ENCODE assay signal across 37 cellular contexts in the genomic region with DNA sequence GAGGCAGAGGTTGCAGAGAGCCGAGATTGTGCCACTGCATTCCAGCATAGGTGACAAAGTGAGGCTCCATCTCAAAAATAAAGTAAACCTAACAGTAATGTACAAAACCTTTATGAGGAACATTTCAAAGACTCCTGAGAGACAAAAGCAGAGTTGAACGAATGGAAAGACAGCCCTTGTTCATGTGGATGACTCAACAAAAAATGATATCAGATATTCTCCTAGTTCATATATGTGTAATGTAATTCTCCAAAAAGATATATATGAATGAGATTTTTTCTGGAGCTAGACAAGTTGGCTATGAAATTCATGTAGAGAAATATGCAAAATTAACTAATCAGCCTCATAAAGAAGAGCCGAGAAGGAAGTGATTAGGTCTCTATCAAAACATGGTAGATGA.
"Had no signal": no experiment of that assay in that cellular context is flagged by ENCODE, and none has a peak within 500 bp of the region (broad histone marks: within the 10 kb centered on the region; RNA-seq: fewer than 3 reads in every experiment).

No MANE protein-coding gene starts in this region.

- DNase-seq: activated CD4-positive, alpha-beta memory T cell treated with anti-CD3 and anti-CD28 coated beads for 36 hours; activated CD4-positive, alpha-beta T cell treated with anti-CD3 and anti-CD28 coated beads for 36 hours; activated CD4-positive, alpha-beta T cell treated with anti-CD3 and anti-CD28 coated beads, Interleukin-2, amount 50 U/mL, for 1 hour; activated CD8-positive, alpha-beta memory T cell treated with anti-CD3 and anti-CD28 coated beads, Interleukin-2, amount 50 U/mL, for 4 hours; activated effector memory CD4-positive, alpha-beta T cell treated with Interleukin-2 at 50 U/mL for 16 hours; activated naive CD4-positive, alpha-beta T cell treated with anti-CD3 and anti-CD28 coated beads, Interleukin-2, amount 10 ng/mL, durations not matched to agents 7 days and 5 days; activated naive CD8-positive, alpha-beta T cell treated with anti-CD3 and anti-CD28 coated beads, Interleukin-2, amount 50 U/mL, for 24 hours; activated T-cell treated with anti-CD3 and anti-CD28 coated beads for 4 hours; activated T-cell treated with anti-CD3 and anti-CD28 coated beads, Interleukin-2, amount 50 U/mL, for 4 hours; anterior cingulate cortex; brain microvascular endothelial cell; central memory CD4-positive, alpha-beta T cell; Kasumi-1; MG63; NCI-H1048; NCI-H1105 treated with DMSO at 0.1 percent for 48 hours; NCI-H1436; NCI-H1694; NCI-H1930; NCI-H2081 treated with DMSO at 0.1 percent for 48 hours; NCI-H226; NCI-H446 treated with DMSO at 0.1 percent for 48 hours; NCI-H524; NCI-H69; NCI-H82; PC-3; Peyer's patch; RPMI8226; SHP77 treated with DMSO at 0.1 percent for 48 hours; SK-N-SH; T-helper 2 cell; T-helper 9 cell had no signal

- H3K4me3 ChIP-seq: MG63, Peyer's patch, SJSA1 had no signal

- H3K9me3 ChIP-seq: MG63, Peyer's patch, SJSA1, SK-N-SH had no signal

- ATAC-seq: activated CD4-positive, alpha-beta T cell treated with anti-CD3 and anti-CD28 coated beads for 36 hours; activated CD4-positive, CD25-positive, alpha-beta regulatory T cell treated with anti-CD3 and anti-CD28 coated beads, Interleukin-2, amount 50 U/mL, for 24 hours; activated naive CD8-positive, alpha-beta T cell treated with anti-CD3 and anti-CD28 coated beads, Interleukin-2, amount 50 U/mL, for 24 hours; activated T-cell treated with anti-CD3 and anti-CD28 coated beads, Interleukin-2, amount 50 U/mL, for 4 hours; PC-3; WTC11 had no signal

- H3K4me2 ChIP-seq: SK-N-SH had no signal

- H3K36me3 ChIP-seq: brain microvascular endothelial cell, MG63, Peyer's patch, SJSA1 had no signal

- FAIRE-seq: colon had no signal

- H3K27ac ChIP-seq: brain microvascular endothelial cell, Peyer's patch, SJSA1 had no signal

- H3K27ac Mint-ChIP-seq: activated CD4-positive, alpha-beta memory T cell treated with anti-CD3 and anti-CD28 coated beads for 36 hours; activated CD4-positive, alpha-beta T cell treated with anti-CD3 and anti-CD28 coated beads for 36 hours; activated naive CD4-positive, alpha-beta T cell treated with anti-CD3 and anti-CD28 coated beads, Interleukin-2, amount 10 ng/mL, durations not matched to agents 7 days and 5 days; activated naive CD8-positive, alpha-beta T cell; activated naive CD8-positive, alpha-beta T cell treated with anti-CD3 and anti-CD28 coated beads, Interleukin-2, amount 50 U/mL, for 24 hours; WTC11 had no signal

- H3K27me3 ChIP-seq: brain microvascular endothelial cell, MG63, Peyer's patch, SJSA1 had no signal

- H3K36me3 Mint-ChIP-seq: activated naive CD4-positive, alpha-beta T cell treated with anti-CD3 and anti-CD28 coated beads, Interleukin-2, amount 10 ng/mL, durations not matched to agents 7 days and 5 days; WTC11 had no signal

- H3K27me3 Mint-ChIP-seq: activated CD4-positive, alpha-beta memory T cell treated with anti-CD3 and anti-CD28 coated beads for 36 hours; activated CD4-positive, alpha-beta T cell treated with anti-CD3 and anti-CD28 coated beads for 36 hours; activated naive CD4-positive, alpha-beta T cell treated with anti-CD3 and anti-CD28 coated beads, Interleukin-2, amount 10 ng/mL, durations not matched to agents 7 days and 5 days; activated naive CD8-positive, alpha-beta T cell; activated naive CD8-positive, alpha-beta T cell treated with anti-CD3 and anti-CD28 coated beads, Interleukin-2, amount 50 U/mL, for 24 hours had no signal

- H3K4me3 Mint-ChIP-seq: activated CD4-positive, alpha-beta memory T cell treated with anti-CD3 and anti-CD28 coated beads for 36 hours; activated CD4-positive, alpha-beta T cell treated with anti-CD3 and anti-CD28 coated beads for 36 hours; activated naive CD4-positive, alpha-beta T cell treated with anti-CD3 and anti-CD28 coated beads, Interleukin-2, amount 10 ng/mL, durations not matched to agents 7 days and 5 days; activated naive CD8-positive, alpha-beta T cell; activated naive CD8-positive, alpha-beta T cell treated with anti-CD3 and anti-CD28 coated beads, Interleukin-2, amount 50 U/mL, for 24 hours; activated T-cell treated with anti-CD3 and anti-CD28 coated beads, Interleukin-2, amount 50 U/mL, for 4 hours; WTC11 had no signal

- H3K4me1 ChIP-seq: SJSA1 had no signal

- H3K9ac ChIP-seq: SK-N-SH had no signal

- H3K9me3 Mint-ChIP-seq: activated CD4-positive, alpha-beta memory T cell treated with anti-CD3 and anti-CD28 coated beads for 36 hours; activated naive CD4-positive, alpha-beta T cell treated with anti-CD3 and anti-CD28 coated beads, Interleukin-2, amount 10 ng/mL, durations not matched to agents 7 days and 5 days; activated naive CD8-positive, alpha-beta T cell treated with anti-CD3 and anti-CD28 coated beads, Interleukin-2, amount 50 U/mL, for 24 hours; activated T-cell treated with anti-CD3 and anti-CD28 coated beads, Interleukin-2, amount 50 U/mL, for 4 hours; WTC11 had no signal
